ENCODE assay signal across 11 cellular contexts in the genomic region with DNA sequence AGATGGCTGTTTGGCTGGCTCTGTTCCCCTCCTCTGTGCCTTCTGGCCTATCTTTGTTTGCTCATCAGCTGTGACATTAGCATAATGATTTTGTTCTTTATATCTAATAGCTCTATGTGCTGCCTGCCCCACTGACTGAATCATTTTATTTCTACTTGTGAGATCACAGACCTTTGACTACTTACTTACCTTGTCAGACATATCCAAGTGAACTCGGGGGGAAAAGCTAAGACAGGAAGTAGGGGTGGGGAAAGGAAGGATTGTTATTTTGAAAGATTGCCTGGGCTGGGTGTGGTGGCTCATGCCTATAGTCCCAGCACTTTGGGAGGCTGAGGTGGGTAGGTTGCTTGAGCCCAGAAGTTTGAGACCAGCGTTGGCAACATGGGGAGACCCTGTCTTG.
DNase-seq lines count a peak whose midpoint lies in the region; ATAC-seq, FAIRE-seq and TF ChIP-seq lines count a peak whose summit lies in the region.
"Had no signal": no experiment of that assay in that cellular context is flagged by ENCODE, and none has a peak within 500 bp of the region (broad histone marks: within the 10 kb centered on the region; RNA-seq: fewer than 3 reads in every experiment).

No MANE protein-coding gene starts in this region.

- H4K20me1 ChIP-seq in astrocyte (ENCODE audit: insufficient read depth, low read length) = peaks cover 15% of the 10 kb centered on the region

- H3K36me3 ChIP-seq in astrocyte (ENCODE audit: insufficient read depth, low read length) (no peaks in the 10 kb centered on the region), heart right ventricle (no peaks in the 10 kb centered on the region), gastrocnemius medialis (no peaks in the 10 kb centered on the region)

- H3K9me3 Mint-ChIP-seq in astrocyte (ENCODE audit: unreplicated experiment) = no peaks in the 10 kb centered on the region
- H3K9me3 Mint-ChIP-seq: activated naive CD4-positive, alpha-beta T cell treated with anti-CD3 and anti-CD28 coated beads, Interleukin-2, amount 50 U/mL, for 72 hours had no signal

- FAIRE-seq in astrocyte (lab: Jason Lieb, UNC) = no peak

- no peak overlapping the region for H3K4me3 Mint-ChIP-seq in astrocyte (ENCODE audit: unreplicated experiment)

- DNase-seq in ELR (ENCODE audit: low read depth) = peak; percentile 63
- DNase-seq in astrocyte (ENCODE audit: low read depth) = peak; percentile 54
- DNase-seq in heart right ventricle = no peak
- DNase-seq in gastrocnemius medialis = no peak
- no peak for DNase-seq in NCI-H2196 (lab: John Stamatoyannopoulos, UW; ENCODE audit: unreplicated experiment)
- no peak for DNase-seq in D341Med (ENCODE audit: low spot score)
- DNase-seq: COR-L47 had no signal

- H3K9ac ChIP-seq in astrocyte (ENCODE audit: low read length) = peak overlapping the region; percentile 77

- H3K27me3 ChIP-seq in astrocyte (ENCODE audit: insufficient read depth, low read length) (no peaks in the 10 kb centered on the region), heart right ventricle (no peaks in the 10 kb centered on the region), gastrocnemius medialis (no peaks in the 10 kb centered on the region)

- H3K36me3 Mint-ChIP-seq in astrocyte (ENCODE audit: low read depth, unreplicated experiment) = peaks cover 11% of the 10 kb centered on the region
- H3K36me3 Mint-ChIP-seq: activated naive CD4-positive, alpha-beta T cell treated with anti-CD3 and anti-CD28 coated beads, Interleukin-2, amount 50 U/mL, for 72 hours had no signal

- no peak for TF ChIP-seq POLR2A in gastrocnemius medialis (IDR thresholded peaks at IDR 0.05)

- 44 to 56% methylated on average over 2 of the region's 2 CpGs for WGBS in heart right ventricle, 2 donors

- H3K27ac Mint-ChIP-seq in astrocyte (ENCODE audit: unreplicated experiment) = peak overlapping the region; percentile 98

- H2AFZ ChIP-seq in astrocyte (ENCODE audit: low read depth, low read length) = no peak overlapping the region

- no peaks in the 10 kb centered on the region for H3K27me3 Mint-ChIP-seq in astrocyte (ENCODE audit: low read depth, unreplicated experiment)

- H3K4me3 ChIP-seq in astrocyte (ENCODE audit: insufficient read depth, low read depth, low read length) (no peak overlapping the region), heart right ventricle (no peak overlapping the region), gastrocnemius medialis (no peak overlapping the region)

- H3K4me2 ChIP-seq in astrocyte (ENCODE audit: low read length) = peak overlapping the region; percentile 75

- in situ Hi-C loops in gastrocnemius medialis (cut with MboI; ENCODE audit: low sequenced_read_pairs in 4 of 4) = no loop called here

- no peak for TF ChIP-seq CTCF in astrocyte (IDR thresholded peaks at IDR 0.05; ENCODE audit: insufficient read depth, low read depth, low read length)
- no peak for TF ChIP-seq CTCF in heart right ventricle (IDR thresholded peaks at IDR 0.05)
- no peak for TF ChIP-seq CTCF in gastrocnemius medialis (IDR thresholded peaks at IDR 0.05 in 4 of 5, conservative IDR thresholded peaks at IDR 0.05 in 1 of 5)

- H3K27ac ChIP-seq in astrocyte (ENCODE audit: low read depth, low read length) (peak overlapping the region; percentile 87), heart right ventricle (peak overlapping the region; percentile 59 to 91 (median 80)), gastrocnemius medialis (peak overlapping the region; percentile 79 to 83 (median 82))

- H3K4me1 Mint-ChIP-seq in astrocyte (ENCODE audit: low read depth, unreplicated experiment) = peaks cover 55% of the 10 kb centered on the region

- H3K9me3 ChIP-seq in astrocyte (ENCODE audit: insufficient read depth, low read depth, low read length) (no peaks in the 10 kb centered on the region), heart right ventricle (no peaks in the 10 kb centered on the region), gastrocnemius medialis (no peaks in the 10 kb centered on the region)

- peaks cover 68% of the 10 kb centered on the region for H3K79me2 ChIP-seq in astrocyte (ENCODE audit: insufficient read depth, low read length)

- intact Hi-C loops in heart right ventricle (cut with DNase I) = loop anchor here in 1 of 10 donors (5.0 kb wide), 1 partner anchor 34 kb away; no protein-coding TSS in a partner anchor
- intact Hi-C loops in gastrocnemius medialis (cut with DNase I; ENCODE audit: low total_unique reads) = loop anchor here (2.0 kb wide), 2 partner anchors 28 to 104 kb away; partner anchors contain the start of gene ASAP2

- ATAC-seq in heart right ventricle (peak in 6 of 8 donors; percentile 2 to 43 (median 16)), gastrocnemius medialis (peak in 1 of 2 donors; percentile 15), HG02973 (IDR thresholded peaks at IDR 0.05; ENCODE audit: unreplicated experiment) (no peak), GM19023 (IDR thresholded peaks at IDR 0.05; ENCODE audit: unreplicated experiment) (no peak)
- ATAC-seq: activated CD4-positive, CD25-positive, alpha-beta regulatory T cell treated with anti-CD3 and anti-CD28 coated beads, Interleukin-2, amount 50 U/mL, for 24 hours; activated naive CD4-positive, alpha-beta T cell treated with anti-CD3 and anti-CD28 coated beads, Interleukin-2, amount 50 U/mL, for 72 hours had no signal

- peaks cover 51% of the 10 kb centered on the region for H3K4me1 ChIP-seq in astrocyte (ENCODE audit: insufficient read depth, low read length)
- H3K4me1 ChIP-seq in heart right ventricle = peaks cover 20 to 66% (median 45%) of the 10 kb centered on the region in 9 donors
- peaks cover 32 to 35% of the 10 kb centered on the region in 2 donors for H3K4me1 ChIP-seq in gastrocnemius medialis

Comparison
In these comparisons a context has a peak if more than half of its experiments do, and no peak if none do; other contexts are left out.
1. DNase-seq: peak in ELR (single experiment) and astrocyte (single experiment); none in heart right ventricle (0 of 2), gastrocnemius medialis (0 of 2), NCI-H2196 (single experiment) and D341Med (single experiment).
2. ATAC-seq: peak in heart right ventricle (6 of 8); none in HG02973 (single experiment) and GM19023 (single experiment).
3. Peak in every context shown above with its lines, with median percentiles within 50 percentile points of each other: H3K27ac ChIP-seq.